1 cellular context compared by ENCODE assay signal in genomic region chr10:96368971-96369370, GRCh38.
TF ChIP-seq lines count a peak whose summit lies in the region.

No MANE protein-coding gene starts in this region.

TF ChIP-seq in H1, 55 proteins besides CTCF, POLR2A, EP300 and RAD21 (continued from another document):
- TF ChIP-seq ATF2 (IDR thresholded peaks at IDR 0.05; ENCODE audit: low read length): no peak
